ENCODE assay signal across 10 cellular contexts in the genomic region with DNA sequence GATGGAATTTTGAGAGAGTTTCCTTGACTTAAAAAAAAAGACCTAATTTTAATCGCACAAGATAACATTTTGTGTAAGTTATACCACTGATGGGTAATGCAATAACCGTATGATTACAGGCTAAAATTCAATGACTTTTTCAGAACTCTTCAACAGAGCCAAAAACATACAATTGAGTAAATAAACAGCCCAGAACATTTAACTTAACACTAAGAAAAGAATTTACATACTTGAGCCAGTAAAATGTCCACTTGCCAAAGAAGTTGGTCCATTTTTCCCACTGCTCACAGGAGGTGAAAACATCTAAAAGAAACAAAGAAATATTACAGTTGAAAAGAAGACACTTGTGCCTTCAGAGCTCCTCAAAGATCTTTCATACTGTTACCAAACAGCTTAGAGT. TPM values are rescaled to one million over a fixed set of nuclear protein-coding genes. Genes with fewer than 3 reads are reported as not detected.
DNase-seq lines count a peak whose midpoint lies in the region; ATAC-seq, FAIRE-seq and TF ChIP-seq lines count a peak whose summit lies in the region.
"Had no signal": no experiment of that assay in that cellular context is flagged by ENCODE, and none has a peak within 500 bp of the region (broad histone marks: within the 10 kb centered on the region; RNA-seq: fewer than 3 reads in every experiment).

No MANE protein-coding gene starts in this region.

- peaks cover 0 to 5% (median 0%) of the 10 kb centered on the region in 6 donors for H3K9me3 Mint-ChIP-seq in immature natural killer cell
- no peaks in the 10 kb centered on the region for H3K9me3 Mint-ChIP-seq in activated CD4-positive, alpha-beta T cell treated with anti-CD3 and anti-CD28 coated beads, Interleukin-2, amount 10 ng/mL, durations not matched to agents 7 days and 5 days

- FAIRE-seq in pancreas (lab: Jason Lieb, UNC): no peak

- no peaks in the 10 kb centered on the region for H3K9me3 ChIP-seq in DND-41 (ENCODE audit: insufficient read depth, low read length, severe bottlenecking)
- H3K9me3 ChIP-seq in adipocyte (ENCODE audit: control insufficient read depth, low read length): no peaks in the 10 kb centered on the region
- no peaks in the 10 kb centered on the region for H3K9me3 ChIP-seq in pancreas
- H3K9me3 ChIP-seq: thyroid gland had no signal

- H3K4me3 ChIP-seq in DND-41 (ENCODE audit: low read depth in 1 of 2, low read length in 2 of 2) (no peak overlapping the region), adipocyte (ENCODE audit: low read length) (peak overlapping the region; percentile 81), skeletal muscle cell (ENCODE audit: low read depth, low read length) (peak overlapping the region; percentile 68), pancreas (no peak overlapping the region)
- H3K4me3 ChIP-seq: thyroid gland had no signal

- CTCF ChIA-PET in activated CD4-positive, alpha-beta T cell treated with anti-CD3 and anti-CD28 coated beads, Interleukin-2, amount 10 ng/mL, durations not matched to agents 7 days and 5 days (lab: Charles Lee): no interaction called here

- peaks cover 0 to 3% (median 0%) of the 10 kb centered on the region in 3 donors for H3K36me3 Mint-ChIP-seq in immature natural killer cell
- peaks cover 1% of the 10 kb centered on the region for H3K36me3 Mint-ChIP-seq in activated CD4-positive, alpha-beta T cell treated with anti-CD3 and anti-CD28 coated beads, Interleukin-2, amount 10 ng/mL, durations not matched to agents 7 days and 5 days (ENCODE audit: low read depth)

- no peak overlapping the region for H3K27ac Mint-ChIP-seq in immature natural killer cell
- no peak overlapping the region for H3K27ac Mint-ChIP-seq in activated CD4-positive, alpha-beta T cell treated with anti-CD3 and anti-CD28 coated beads, Interleukin-2, amount 10 ng/mL, durations not matched to agents 7 days and 5 days

- no peaks in the 10 kb centered on the region for H4K20me1 ChIP-seq in DND-41 (ENCODE audit: insufficient read depth, low read length)

- peaks cover 15% of the 10 kb centered on the region for H3K79me2 ChIP-seq in DND-41 (ENCODE audit: insufficient read depth, low read length)

- H3K4me1 ChIP-seq in DND-41 (ENCODE audit: insufficient read depth, low read length) (peaks cover 28% of the 10 kb centered on the region), adipocyte (ENCODE audit: control insufficient read depth, insufficient read depth, low read length) (peaks cover 33% of the 10 kb centered on the region), pancreas (no peaks in the 10 kb centered on the region)

- DNase-seq in DND-41 (no peak), adipocyte (ENCODE audit: low read depth) (peak; percentile 19), immature natural killer cell (no peak), skeletal muscle cell (ENCODE audit: low read depth) (no peak), AG20443 (ENCODE audit: low spot score) (no peak), NCI-H446 (lab: John Stamatoyannopoulos, UW) (no peak), pancreas (no peak)
- no peak for DNase-seq in activated CD4-positive, alpha-beta T cell treated with anti-CD3 and anti-CD28 coated beads, Interleukin-2, amount 10 ng/mL, durations not matched to agents 7 days and 5 days
- DNase-seq: NCI-H226, thyroid gland had no signal

- H3K36me3 ChIP-seq in DND-41 (ENCODE audit: insufficient read depth, low read length) (peaks cover 4% of the 10 kb centered on the region; the same call in 1 of the 2 replicates), adipocyte (ENCODE audit: control insufficient read depth, insufficient read depth, low read length, severe bottlenecking) (no peaks in the 10 kb centered on the region), pancreas (no peaks in the 10 kb centered on the region)
- H3K36me3 ChIP-seq: thyroid gland had no signal

- POLR2A ChIA-PET in activated CD4-positive, alpha-beta T cell treated with anti-CD3 and anti-CD28 coated beads, Interleukin-2, amount 10 ng/mL, durations not matched to agents 7 days and 5 days (lab: Charles Lee): no interaction called here

- H3K27me3 Mint-ChIP-seq in immature natural killer cell (ENCODE audit: low read depth in 3 of 3): peaks cover 14 to 27% (median 21%) of the 10 kb centered on the region in 3 donors
- H3K27me3 Mint-ChIP-seq in activated CD4-positive, alpha-beta T cell treated with anti-CD3 and anti-CD28 coated beads, Interleukin-2, amount 10 ng/mL, durations not matched to agents 7 days and 5 days: peaks cover 39% of the 10 kb centered on the region

- H3K4me2 ChIP-seq in DND-41 (ENCODE audit: insufficient read depth, low read length): peak overlapping the region; percentile 6; the same call in 1 of the 2 replicates

- H3K4me1 Mint-ChIP-seq in immature natural killer cell: peaks cover 37 to 45% of the 10 kb centered on the region in 2 donors
- H3K4me1 Mint-ChIP-seq in activated CD4-positive, alpha-beta T cell treated with anti-CD3 and anti-CD28 coated beads, Interleukin-2, amount 10 ng/mL, durations not matched to agents 7 days and 5 days: peaks cover 35% of the 10 kb centered on the region

- no peak overlapping the region for H3K27ac ChIP-seq in DND-41 (ENCODE audit: low read length)
- no peak overlapping the region for H3K27ac ChIP-seq in pancreas

- H2AFZ ChIP-seq in DND-41 (ENCODE audit: low read depth, low read length): no peak overlapping the region

- WGBS in pancreas, 2 donors: 44 to 48% methylated on average over 2 of the region's 2 CpGs

- ATAC-seq in DND-41 (ENCODE audit: insufficient read depth, low read depth): no peak
- no peak for ATAC-seq in pancreas

- H3K27me3 ChIP-seq in DND-41 (ENCODE audit: insufficient read depth, low read length, poor library complexity) (no peaks in the 10 kb centered on the region), adipocyte (replicated peaks; ENCODE audit: control insufficient read depth, insufficient read depth, low read length) (no peaks in the 10 kb centered on the region), pancreas (peaks cover 0 to 3% (median 0%) of the 10 kb centered on the region in 4 donors)
- H3K27me3 ChIP-seq: thyroid gland had no signal

- no peak for TF ChIP-seq CTCF in DND-41 (IDR thresholded peaks at IDR 0.05; ENCODE audit: borderline replicate concordance, extremely low read depth, low read length, poor library complexity, severe bottlenecking)
- TF ChIP-seq CTCF in pancreas (IDR thresholded peaks at IDR 0.05): no peak

- H3K9ac ChIP-seq in DND-41 (ENCODE audit: low read depth, low read length) (no peak overlapping the region), adipocyte (ENCODE audit: low read length) (peak overlapping the region; percentile 86)

- peak overlapping the region in 3 of 5 donors; percentile 9 to 92 (median 28) for H3K4me3 Mint-ChIP-seq in immature natural killer cell
- H3K4me3 Mint-ChIP-seq in activated CD4-positive, alpha-beta T cell treated with anti-CD3 and anti-CD28 coated beads, Interleukin-2, amount 10 ng/mL, durations not matched to agents 7 days and 5 days: no peak overlapping the region

- intact Hi-C loops in pancreas (cut with DNase I): no loop called here

RNA-seq across cellular contexts. Expression of a gene that starts 2.9 kb away (rescaled TPM):
- polyA plus RNA-seq in immature natural killer cell (10 to 100 TPM in 2 of 3 donors, 1 to 10 TPM in 1; 7.7 to 28.0 (median 17.6) TPM), pancreas (1 to 10 TPM; 4.4 to 7.3 TPM)
- 1 to 10 TPM; 1.7 to 2.4 TPM for total RNA-seq in activated CD4-positive, alpha-beta T cell treated with anti-CD3 and anti-CD28 coated beads, Interleukin-2, amount 10 ng/mL, durations not matched to agents 7 days and 5 days
- 10 to 100 TPM in 4 of 6 donors, 1 to 10 TPM in 2; 8.2 to 27.9 (median 12.3) TPM for total RNA-seq in pancreas

Comparison
In these comparisons a context has a peak if more than half of its experiments do, and no peak if none do; other contexts are left out.
1. H3K4me3 ChIP-seq: peak in adipocyte (single experiment) and skeletal muscle cell (single experiment); none in DND-41 (0 of 2) and pancreas (0 of 4).